ENCODE assay signal across 34 cellular contexts in the genomic region with DNA sequence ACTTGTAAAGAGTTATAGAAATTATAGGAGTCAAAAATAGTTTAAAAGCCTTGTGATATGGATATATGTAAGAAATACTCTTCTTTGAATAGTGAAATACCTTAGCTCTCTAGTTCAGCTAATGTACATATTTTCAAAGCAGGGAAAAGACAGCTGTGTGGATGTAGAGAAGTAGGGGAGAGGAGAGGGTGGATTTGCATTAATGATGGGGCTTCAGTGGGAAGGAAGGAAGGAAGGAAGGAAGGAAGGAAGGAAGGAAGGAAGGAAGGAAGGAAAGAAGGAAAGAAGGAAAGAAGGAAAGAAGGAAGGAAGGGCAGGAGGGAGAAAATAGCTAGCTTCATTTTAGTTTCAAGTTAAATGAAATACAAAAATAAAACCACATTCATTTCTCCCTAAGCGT.
A peak's percentile ranks its signal among the peaks of the same experiment; 100 is the strongest.
DNase-seq lines count a peak whose midpoint lies in the region; ATAC-seq, FAIRE-seq and TF ChIP-seq lines count a peak whose summit lies in the region.
"Had no signal": no experiment of that assay in that cellular context is flagged by ENCODE, and none has a peak within 500 bp of the region (broad histone marks: within the 10 kb centered on the region; RNA-seq: fewer than 3 reads in every experiment).

No MANE protein-coding gene starts in this region.

- CTCF ChIA-PET in A673 (lab: Charles Lee) = interaction anchor here (1.3 to 1.5 kb wide), 2 partner anchors 31 to 35 kb away, joined by 6 read pairs; no protein-coding TSS in a partner anchor

- BruUV-seq in A673 (replicated peaks; lab: Mats Ljungman, UMichigan) = no TSS peak

- peak overlapping the region; percentile 96 for H3K27ac ChIP-seq in A673 (ENCODE audit: low read depth, low read length, poor library complexity, severe bottlenecking)
- H3K27ac ChIP-seq: A549, cardiac muscle cell, left ventricle myocardium inferior, ovary, right atrium auricular region had no signal

- no peaks in the 10 kb centered on the region for H3K36me3 Mint-ChIP-seq in endothelial cell (ENCODE audit: low read depth, unreplicated experiment)
- no peaks in the 10 kb centered on the region for H3K36me3 Mint-ChIP-seq in nephron progenitor cell (ENCODE audit: low read depth)
- H3K36me3 Mint-ChIP-seq in glutamatergic neuron (ENCODE audit: unreplicated experiment) = no peaks in the 10 kb centered on the region

- H3K4me3 Mint-ChIP-seq in endothelial cell (ENCODE audit: unreplicated experiment) (no peak overlapping the region), nephron progenitor cell (no peak overlapping the region), glutamatergic neuron (ENCODE audit: unreplicated experiment) (no peak overlapping the region)
- H3K4me3 Mint-ChIP-seq: activated T-helper 1 cell treated with anti-CD3 and anti-CD28 coated beads, Interleukin-12 subunit alpha, Interleukin-12 subunit beta, Interleukin-2, Interleukin-4 antibody, amounts not matched to agents 30 ng/mL and 10 ng/mL and 1 ng/mL, durations not matched to agents 14 hours and 24 hours and 36 hours; endodermal cell had no signal

- ATAC-seq in GM19467 (IDR thresholded peaks at IDR 0.05; ENCODE audit: unreplicated experiment) = no peak
- ATAC-seq: Panc1 had no signal

- peak; percentile 92 for DNase-seq in A673 (ENCODE audit: low spot score)
- no peak for DNase-seq in GM18507 (ENCODE audit: extremely low spot score, insufficient read length, low read depth)
- DNase-seq in endothelial cell (ENCODE audit: low spot score) = no peak
- no peak for DNase-seq in nephron progenitor cell
- no peak for DNase-seq in HTR-8/SVneo (ENCODE audit: insufficient read length, low spot score)
- DNase-seq in glutamatergic neuron = no peak
- no peak for DNase-seq in hepatic stellate cell (ENCODE audit: low spot score)
- DNase-seq: activated CD4-positive, alpha-beta T cell treated with anti-CD3 and anti-CD28 coated beads, Interleukin-2, amount 50 U/mL, for 4 hours; activated naive CD4-positive, alpha-beta T cell treated with anti-CD3 and anti-CD28 coated beads, Interleukin-2, amount 50 U/mL, for 16 hours; BE2C; Caco-2; endodermal cell; esophagus squamous epithelium; HCEC 1CT; left ventricle myocardium inferior; NCI-H1092; NCI-H1694 treated with DMSO at 0.1 percent for 48 hours; NCI-H2171 treated with DMSO at 0.1 percent for 48 hours; NCI-H524 treated with DMSO at 0.1 percent for 48 hours; ovary; SHP77 treated with DMSO at 0.1 percent for 48 hours; stimulated activated CD4-positive, alpha-beta T cell treated with anti-CD3 and anti-CD28 coated beads, Interleukin-2, amount 100 ng/mL, for 48 hours; T-helper 1 cell; uterus had no signal

- POLR2A ChIA-PET in A673 (lab: Charles Lee; ENCODE audit: low non-redundant PET) = interaction anchor here (0.6 to 1.0 kb wide), 3 partner anchors 27 to 546 kb away, joined by 3 to 22 read pairs (median 3); partner anchors contain the start of gene UCHL5

- TF ChIP-seq CTCF in A673 (conservative IDR thresholded peaks at IDR 0.05; ENCODE audit: low read depth, low read length) (no peak), endothelial cell (IDR thresholded peaks at IDR 0.05; ENCODE audit: unreplicated experiment) (no peak), nephron progenitor cell (IDR thresholded peaks at IDR 0.05) (no peak), glutamatergic neuron (IDR thresholded peaks at IDR 0.05; ENCODE audit: partially characterized antibody, unreplicated experiment) (no peak)

- peak; percentile 31 for FAIRE-seq in GM18507 (lab: Jason Lieb, UNC)
- no peak for FAIRE-seq in HTR-8/SVneo (lab: Jason Lieb, UNC)
- FAIRE-seq: A549, frontal cortex, TTC549 had no signal

- H3K27me3 Mint-ChIP-seq in endothelial cell (ENCODE audit: unreplicated experiment) (no peaks in the 10 kb centered on the region), nephron progenitor cell (ENCODE audit: low read depth, poor library complexity) (peaks cover 7% of the 10 kb centered on the region), glutamatergic neuron (ENCODE audit: unreplicated experiment) (no peaks in the 10 kb centered on the region)

- intact Hi-C loops in A673 (cut with micrococcal nuclease; ENCODE audit: unreplicated experiment) = loop anchor here (1.0 to 5.0 kb wide), 5 partner anchors 36 to 1691 kb away; no protein-coding TSS in a partner anchor

- H3K27me3 ChIP-seq in A673 (replicated peaks; ENCODE audit: insufficient read depth, low read depth, low read length, poor library complexity) = no peaks in the 10 kb centered on the region
- H3K27me3 ChIP-seq: ascending aorta, BE2C, cardiac muscle cell, esophagus squamous epithelium, ovary, right atrium auricular region, uterus had no signal

- peaks cover 73% of the 10 kb centered on the region for H3K4me1 ChIP-seq in A673 (ENCODE audit: insufficient read depth, low read length, poor library complexity, severe bottlenecking)
- H3K4me1 ChIP-seq: A549, BE2C, left ventricle myocardium inferior, right atrium auricular region, uterus had no signal

- H3K27ac Mint-ChIP-seq in endothelial cell (ENCODE audit: unreplicated experiment) (peak overlapping the region; percentile 28), nephron progenitor cell (peak overlapping the region; percentile 11), glutamatergic neuron (ENCODE audit: unreplicated experiment) (no peak overlapping the region)
- H3K27ac Mint-ChIP-seq: activated T-helper 1 cell treated with anti-CD3 and anti-CD28 coated beads, Interleukin-12 subunit alpha, Interleukin-12 subunit beta, Interleukin-2, Interleukin-4 antibody, amounts not matched to agents 30 ng/mL and 10 ng/mL and 1 ng/mL, durations not matched to agents 14 hours and 24 hours and 36 hours; endodermal cell had no signal

- H3K9me3 ChIP-seq in A673 (ENCODE audit: low read depth, low read length, poor library complexity, severe bottlenecking) = no peaks in the 10 kb centered on the region
- H3K9me3 ChIP-seq: A549, ascending aorta, BE2C, Caco-2, esophagus squamous epithelium, left ventricle myocardium inferior, ovary, right atrium auricular region, thoracic aorta, uterus had no signal

- H3K4me3 ChIP-seq in A673 (ENCODE audit: low read depth, low read length, poor library complexity, severe bottlenecking) = no peak overlapping the region
- H3K4me3 ChIP-seq: A549, ascending aorta, cardiac muscle cell, esophagus squamous epithelium, left ventricle myocardium inferior, ovary, right atrium auricular region, thoracic aorta, uterus had no signal

- H3K9me3 Mint-ChIP-seq in endothelial cell (ENCODE audit: unreplicated experiment) = no peaks in the 10 kb centered on the region
- H3K9me3 Mint-ChIP-seq in nephron progenitor cell = no peaks in the 10 kb centered on the region
- no peaks in the 10 kb centered on the region for H3K9me3 Mint-ChIP-seq in glutamatergic neuron (ENCODE audit: unreplicated experiment)
- H3K9me3 Mint-ChIP-seq: activated T-helper 1 cell treated with anti-CD3 and anti-CD28 coated beads, Interleukin-12 subunit alpha, Interleukin-12 subunit beta, Interleukin-2, Interleukin-4 antibody, amounts not matched to agents 30 ng/mL and 10 ng/mL and 1 ng/mL, durations not matched to agents 14 hours and 24 hours and 36 hours; endodermal cell had no signal

- no peaks in the 10 kb centered on the region for H3K36me3 ChIP-seq in A673 (ENCODE audit: insufficient read depth, low read length, poor library complexity, severe bottlenecking)
- H3K36me3 ChIP-seq: ascending aorta, BE2C, cardiac muscle cell, esophagus squamous epithelium, left ventricle myocardium inferior, ovary, right atrium auricular region, thoracic aorta, uterus had no signal

- H3K4me1 Mint-ChIP-seq in endothelial cell (ENCODE audit: unreplicated experiment) (peaks cover 10% of the 10 kb centered on the region), nephron progenitor cell (peaks cover 32% of the 10 kb centered on the region), glutamatergic neuron (ENCODE audit: low read depth, unreplicated experiment) (no peaks in the 10 kb centered on the region)
